8 cellular contexts compared by ENCODE assay signal in the genomic region with DNA sequence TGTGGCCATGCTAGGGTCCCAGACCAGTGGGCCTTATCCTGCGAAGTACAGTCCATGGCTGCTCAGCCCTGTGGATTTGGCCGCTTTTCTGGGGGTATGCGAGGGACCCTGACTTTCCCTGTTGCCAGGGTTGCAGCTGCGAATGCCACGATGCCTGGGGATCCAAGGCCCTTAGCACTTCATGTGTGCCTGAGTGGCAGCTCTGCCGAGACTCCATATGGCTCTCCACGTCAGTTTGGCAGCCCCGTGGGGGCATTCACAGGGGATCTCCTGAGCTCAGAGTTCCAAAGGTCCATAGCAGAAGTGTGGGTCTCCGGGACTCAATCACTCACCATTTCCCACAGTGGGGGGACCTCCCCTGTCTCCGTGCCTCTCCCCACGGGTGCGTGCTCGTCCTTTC.
"Had no signal": no experiment of that assay in that cellular context is flagged by ENCODE, and none has a peak within 500 bp of the region (broad histone marks: within the 10 kb centered on the region; RNA-seq: fewer than 3 reads in every experiment).

No MANE protein-coding gene starts in this region.

- H3K27ac ChIP-seq: GM23248, KMS-11 had no signal

- H3K9me3 ChIP-seq: HAP-1 had no signal

- H3K4me2 ChIP-seq: KMS-11 had no signal

- ATAC-seq: HCT116 had no signal

- H3K4me3 ChIP-seq: GM23248, HAP-1 had no signal

- H3K4me1 ChIP-seq: HAP-1 had no signal

- H3K9ac ChIP-seq: GM23248, KMS-11 had no signal

- DNase-seq: GM23248, GOT3, HFFc6, KBM-7 had no signal

- H3K36me3 ChIP-seq: HAP-1 had no signal

- FAIRE-seq: H54 had no signal

- H2AFZ ChIP-seq: GM23248 had no signal
